Comparison of ENCODE assay signal across 16 cellular contexts in genomic region chr6:108732101-108732870, GRCh38.
DNase-seq lines count a peak whose midpoint lies in the region; ATAC-seq, FAIRE-seq and TF ChIP-seq lines count a peak whose summit lies in the region.
"Had no signal": no experiment of that assay in that cellular context is flagged by ENCODE, and none has a peak within 500 bp of the region (broad histone marks: within the 10 kb centered on the region; RNA-seq: fewer than 3 reads in every experiment).

No MANE protein-coding gene starts in this region.

- H2BK120ac ChIP-seq in H9 (ENCODE audit: low read depth, low read length, poor library complexity, severe bottlenecking): no peak overlapping the region

- H3K18ac ChIP-seq in H9 (ENCODE audit: insufficient read length, low read depth, low read length): no peak overlapping the region

- ATAC-seq in HG03135 (IDR thresholded peaks at IDR 0.05; ENCODE audit: unreplicated experiment): no peak
- ATAC-seq in GM21447 (IDR thresholded peaks at IDR 0.05; ENCODE audit: unreplicated experiment): no peak
- ATAC-seq in stimulated activated naive CD8-positive, alpha-beta T cell treated with anti-CD3 and anti-CD28 coated beads, Interleukin-15, Interleukin-2, amounts not matched to agents 100 U/mL and 50 U/mL, for 24 hours: no peak
- ATAC-seq: GM12878 had no signal

- no peak overlapping the region for H2BK15ac ChIP-seq in H9 (ENCODE audit: low read depth, low read length)

- no peak overlapping the region; the same call in 1 of the 2 replicates for H3K14ac ChIP-seq in H9 (ENCODE audit: insufficient read depth, low read length)

- FAIRE-seq in RCC 7860 (lab: Jason Lieb, UNC): no peak
- FAIRE-seq: D721Med, GM12878 had no signal

- no peak overlapping the region for H2BK12ac ChIP-seq in H9 (ENCODE audit: insufficient read length, low read depth, low read length)

- no peak overlapping the region for H4K8ac ChIP-seq in H9 (replicated peaks; ENCODE audit: insufficient read length, low read depth, low read length)

- H2BK20ac ChIP-seq in H9 (ENCODE audit: low read depth, low read length, poor library complexity, severe bottlenecking): no peak overlapping the region

- no peak overlapping the region for H3K4me2 ChIP-seq in H9 (ENCODE audit: insufficient read depth, insufficient read length, low read length)

- H3K36me3 Mint-ChIP-seq in H9 (ENCODE audit: insufficient read depth in 1 of 3, low read depth in 3 of 3): no peaks in the 10 kb centered on the region
- H3K36me3 Mint-ChIP-seq: mesothelial cell of epicardium had no signal

- no peaks in the 10 kb centered on the region for H3K23me2 ChIP-seq in H9 (ENCODE audit: insufficient read length, low read depth, low read length, poor library complexity, severe bottlenecking)

- peaks cover 13% of the 10 kb centered on the region; the same call in 1 of the 2 replicates for H3K4me1 ChIP-seq in H9 (ENCODE audit: insufficient read depth, low read length)
- H3K4me1 ChIP-seq: prostate gland had no signal

- H3K79me2 ChIP-seq in H9 (ENCODE audit: insufficient read depth, low read length): no peaks in the 10 kb centered on the region

- H3K4me1 Mint-ChIP-seq in H9: peaks cover 72% of the 10 kb centered on the region in 2 experiments

- no peak overlapping the region for H4K91ac ChIP-seq in H9 (ENCODE audit: insufficient read length, low read depth, low read length)

- H3K27ac ChIP-seq in H9 (ENCODE audit: insufficient read length, low read depth, low read length): no peak overlapping the region
- H3K27ac ChIP-seq: heart left ventricle, prostate gland had no signal

- no peak for TF ChIP-seq CTCF in H9 (conservative IDR thresholded peaks at IDR 0.05)

- H2AFZ ChIP-seq in H9 (ENCODE audit: low read length): no peak overlapping the region

- peaks cover 52% of the 10 kb centered on the region for H3K27me3 Mint-ChIP-seq in H9 (ENCODE audit: low read depth)

- H4K20me1 ChIP-seq in H9 (ENCODE audit: control insufficient read depth, insufficient read depth, insufficient read length): no peaks in the 10 kb centered on the region

- H2AK5ac ChIP-seq in H9 (ENCODE audit: insufficient read length, low read length): no peak overlapping the region

- H3K9me3 ChIP-seq in H9 (ENCODE audit: control insufficient read depth, low read depth, low read length): no peaks in the 10 kb centered on the region
- H3K9me3 ChIP-seq: heart left ventricle, prostate gland had no signal

- H3K23ac ChIP-seq in H9 (ENCODE audit: insufficient read length, low read depth, low read length): no peak overlapping the region

- no peaks in the 10 kb centered on the region for H3K79me1 ChIP-seq in H9 (ENCODE audit: insufficient read depth, low read depth, low read length, poor library complexity, severe bottlenecking)

- H3K56ac ChIP-seq in H9 (ENCODE audit: insufficient read length, low read depth, low read length): no peak overlapping the region

- no peaks in the 10 kb centered on the region; a peak in 1 of 5 replicates for H3K9me3 Mint-ChIP-seq in H9
- H3K9me3 Mint-ChIP-seq: mesothelial cell of epicardium had no signal

- no CpG with 5 or more reads among the region's 16 CpGs for WGBS in H9 (ENCODE audit: extremely low coverage, insufficient read length, low lambda C conversion rate)

- no peak overlapping the region for H4K5ac ChIP-seq in H9 (ENCODE audit: insufficient read length, low read depth, low read length)

- no peak overlapping the region for H3T11ph ChIP-seq in H9 (ENCODE audit: low read length)

- DNase-seq in H9 (peak; percentile 43), RCC 7860 (ENCODE audit: low spot score) (peak; percentile 56), fibroblast of peridontal ligament (ENCODE audit: extremely low read depth) (peak; percentile 25), renal cortical epithelial cell (ENCODE audit: low read depth) (peak; percentile 80)
- DNase-seq in activated CD8-positive, alpha-beta memory T cell treated with anti-CD3 and anti-CD28 coated beads, Interleukin-2, amount 50 U/mL, for 48 hours: no peak
- no peak for DNase-seq in stimulated activated naive CD8-positive, alpha-beta T cell treated with anti-CD3 and anti-CD28 coated beads, Interleukin-15, Interleukin-2, amounts not matched to agents 100 U/mL and 50 U/mL, for 24 hours
- DNase-seq: H7; heart left ventricle; NCI-H2081 treated with DMSO at 0.1 percent for 48 hours; stimulated activated CD4-positive, alpha-beta T cell treated with anti-CD3 and anti-CD28 coated beads, Interleukin-2, amount 100 ng/mL, for 48 hours had no signal

- peak overlapping the region in 1 of 2 experiments; percentile 58; a peak in 1 of 5 replicates for H3K4me3 Mint-ChIP-seq in H9
- H3K4me3 Mint-ChIP-seq: mesothelial cell of epicardium had no signal

- no peak overlapping the region for H3K27ac Mint-ChIP-seq in H9
- H3K27ac Mint-ChIP-seq: mesothelial cell of epicardium had no signal

- H3K27me3 ChIP-seq in H9 (ENCODE audit: insufficient read depth, low read length): no peaks in the 10 kb centered on the region
- H3K27me3 ChIP-seq: heart left ventricle had no signal

- H3K4ac ChIP-seq in H9 (ENCODE audit: low read depth, low read length): no peak overlapping the region

- H3K9ac ChIP-seq in H9 (ENCODE audit: extremely low read depth, insufficient read length, low read length): no peak overlapping the region

- H2BK5ac ChIP-seq in H9 (ENCODE audit: insufficient read length, low read length): no peak overlapping the region

Comparison
In these comparisons a context has a peak if more than half of its experiments do, and no peak if none do; other contexts are left out.
1. DNase-seq: peak in H9 (single experiment), RCC 7860 (single experiment), fibroblast of peridontal ligament (single experiment) and renal cortical epithelial cell (single experiment); none in activated CD8-positive, alpha-beta memory T cell treated with anti-CD3 and anti-CD28 coated beads, Interleukin-2, amount 50 U/mL, for 48 hours (single experiment) and stimulated activated naive CD8-positive, alpha-beta T cell treated with anti-CD3 and anti-CD28 coated beads, Interleukin-15, Interleukin-2, amounts not matched to agents 100 U/mL and 50 U/mL, for 24 hours (single experiment).